11 cellular contexts compared by ENCODE assay signal in genomic region chr7:103540986-103541385, GRCh38.
DNase-seq lines count a peak whose midpoint lies in the region; ATAC-seq and TF ChIP-seq lines count a peak whose summit lies in the region.
"Had no signal": no experiment of that assay in that cellular context is flagged by ENCODE, and none has a peak within 500 bp of the region (broad histone marks: within the 10 kb centered on the region; RNA-seq: fewer than 3 reads in every experiment).

No MANE protein-coding gene starts in this region.

- 34 to 52% methylated on average over 2 to 4 of the region's 4 CpGs for whole genome bisulfite sequencing in thyroid gland, 2 donors

- TF ChIP-seq POLR2A in thyroid gland (IDR thresholded peaks at IDR 0.05), result no peak

- H3K27me3 Mint-ChIP-seq in effector memory CD8-positive, alpha-beta T cell, result peaks cover 28 to 35% of the 10 kb centered on the region in 2 donors

- DNase-seq in NCI-H2196 treated with DMSO at 0.1 percent for 48 hours (lab: John Stamatoyannopoulos, UW; ENCODE audit: unreplicated experiment), result peak; percentile 74
- DNase-seq in thyroid gland, result peak; percentile 86 to 92
- no peak for DNase-seq in NCI-H1436 (lab: John Stamatoyannopoulos, UW)
- no peak for DNase-seq in effector memory CD8-positive, alpha-beta T cell
- DNase-seq: activated CD4-positive, alpha-beta T cell treated with anti-CD3 and anti-CD28 coated beads, Interleukin-2, amount 10 ng/mL, durations not matched to agents 7 days and 5 days; effector CD4-positive, alpha-beta T cell; H7; NCI-H524 treated with DMSO at 0.1 percent for 48 hours had no signal

- H3K4me3 Mint-ChIP-seq in effector memory CD8-positive, alpha-beta T cell, result no peak overlapping the region
- H3K4me3 Mint-ChIP-seq: activated CD4-positive, alpha-beta T cell treated with anti-CD3 and anti-CD28 coated beads, Interleukin-2, amount 10 ng/mL, durations not matched to agents 7 days and 5 days had no signal

- H3K4me1 Mint-ChIP-seq in effector memory CD8-positive, alpha-beta T cell (ENCODE audit: low read depth in 2 of 2), result no peaks in the 10 kb centered on the region
- H3K4me1 Mint-ChIP-seq: activated CD4-positive, alpha-beta T cell treated with anti-CD3 and anti-CD28 coated beads, Interleukin-2, amount 10 ng/mL, durations not matched to agents 7 days and 5 days had no signal

- H3K4me1 ChIP-seq in thyroid gland, result no peaks in the 10 kb centered on the region

- no peak overlapping the region for H3K4me3 ChIP-seq in thyroid gland (replicated peaks in 1 of 3)

- no peaks in the 10 kb centered on the region for H3K9me3 Mint-ChIP-seq in effector memory CD8-positive, alpha-beta T cell
- H3K9me3 Mint-ChIP-seq: activated CD4-positive, alpha-beta T cell treated with anti-CD3 and anti-CD28 coated beads, Interleukin-2, amount 10 ng/mL, durations not matched to agents 7 days and 5 days had no signal

- peaks cover 3% of the 10 kb centered on the region for H3K36me3 Mint-ChIP-seq in effector memory CD8-positive, alpha-beta T cell (ENCODE audit: insufficient read depth)

- H3K27me3 ChIP-seq in layer of hippocampus (ENCODE audit: control insufficient read depth, insufficient read depth, low read length), result no peaks in the 10 kb centered on the region
- no peaks in the 10 kb centered on the region for H3K27me3 ChIP-seq in thyroid gland

- peak overlapping the region; percentile 97 for H3K27ac ChIP-seq in cingulate gyrus (ENCODE audit: low read depth, low read length)
- H3K27ac ChIP-seq in layer of hippocampus (ENCODE audit: low read depth, low read length), result peak overlapping the region; percentile 97
- H3K27ac ChIP-seq in thyroid gland, result no peak overlapping the region

- H3K27ac Mint-ChIP-seq in effector memory CD8-positive, alpha-beta T cell, result no peak overlapping the region
- H3K27ac Mint-ChIP-seq: activated CD4-positive, alpha-beta T cell treated with anti-CD3 and anti-CD28 coated beads, Interleukin-2, amount 10 ng/mL, durations not matched to agents 7 days and 5 days had no signal

- ATAC-seq in effector memory CD8-positive, alpha-beta T cell (replicated peaks), result no peak
- no peak for ATAC-seq in GM21390 (IDR thresholded peaks at IDR 0.05; ENCODE audit: unreplicated experiment)

- intact Hi-C loops in thyroid gland (cut with DNase I), result no loop called here

- H3K36me3 ChIP-seq in thyroid gland, result no peaks in the 10 kb centered on the region

- no peak for TF ChIP-seq CTCF in thyroid gland (IDR thresholded peaks at IDR 0.05)

- no peaks in the 10 kb centered on the region for H3K9me3 ChIP-seq in thyroid gland

Comparison
In these comparisons a context has a peak if more than half of its experiments do, and no peak if none do; other contexts are left out.
1. DNase-seq: peak in NCI-H2196 treated with DMSO at 0.1 percent for 48 hours (single experiment) and thyroid gland (2 of 2); none in NCI-H1436 (single experiment) and effector memory CD8-positive, alpha-beta T cell (0 of 3).
2. H3K27ac ChIP-seq: peak in cingulate gyrus (single experiment) and layer of hippocampus (single experiment); none in thyroid gland (0 of 3).